Comparison of ENCODE assay signal across 17 cellular contexts in the genomic region with DNA sequence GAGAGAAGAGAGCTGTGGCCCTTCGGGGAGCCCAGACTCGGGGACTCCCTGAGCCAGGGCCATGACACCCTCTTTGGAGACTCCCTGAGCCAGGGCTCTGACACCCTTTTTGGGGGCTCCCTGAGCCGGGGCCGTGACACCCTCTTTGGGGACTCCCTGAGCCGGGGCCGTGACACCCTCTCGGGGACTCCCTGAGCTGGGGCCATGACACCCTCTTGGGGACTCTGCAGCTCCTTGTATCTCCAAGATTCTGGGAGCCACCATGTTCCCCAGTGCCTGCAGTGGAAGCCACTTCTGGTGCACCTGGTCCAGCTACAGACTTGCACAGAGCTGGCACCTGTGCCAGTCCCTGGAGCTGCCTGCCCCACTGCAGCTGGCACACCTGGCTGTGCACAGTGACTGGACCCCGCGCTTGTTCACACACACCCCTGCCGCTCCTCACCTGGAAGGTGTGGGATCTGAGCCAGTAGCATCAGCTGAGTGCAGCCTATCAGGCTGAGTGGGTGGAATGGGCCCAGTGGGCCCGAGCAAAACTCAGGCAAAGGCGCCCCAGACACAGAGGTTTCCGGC. TPM values are rescaled to one million over a fixed set of nuclear protein-coding genes. Genes with fewer than 3 reads are reported as not detected.
DNase-seq lines count a peak whose midpoint lies in the region; ATAC-seq, FAIRE-seq and TF ChIP-seq lines count a peak whose summit lies in the region.
"Had no signal": no experiment of that assay in that cellular context is flagged by ENCODE, and none has a peak within 500 bp of the region (broad histone marks: within the 10 kb centered on the region; RNA-seq: fewer than 3 reads in every experiment).

No MANE protein-coding gene starts in this region.

- no peak overlapping the region for H3K4me3 ChIP-seq in left ventricle myocardium inferior
- H3K4me3 ChIP-seq in HUES6 (ENCODE audit: low read depth, low read length): no peak overlapping the region
- H3K4me3 ChIP-seq in K562: no peak overlapping the region
- H3K4me3 ChIP-seq in small intestine (ENCODE audit: low read depth in 1 of 2, low read length in 2 of 2): no peak overlapping the region
- H3K4me3 ChIP-seq: BLaER1, GM12878, GM23248 had no signal

- no peak overlapping the region for H3K4me3 Mint-ChIP-seq in stimulated activated naive B cell treated with anti-CD40 and anti-IgM and Interleukin-4, amounts not matched to agents 10 μg/mL and 1 μg/mL and 100 μg/mL, for 72 hours
- H3K4me3 Mint-ChIP-seq: HFFc6 had no signal

- peaks cover 20% of the 10 kb centered on the region for H3K79me2 ChIP-seq in K562 (ENCODE audit: control insufficient read depth, insufficient read depth, low read length)

- no peak overlapping the region for H3K4me2 ChIP-seq in K562 (ENCODE audit: insufficient read depth, low read length)
- H3K4me2 ChIP-seq: BLaER1 had no signal

- H3K4me1 ChIP-seq in left ventricle myocardium inferior (peaks cover 24% of the 10 kb centered on the region), HUES6 (ENCODE audit: control insufficient read depth, insufficient read depth, low read length) (no peaks in the 10 kb centered on the region; the same call in 1 of the 2 replicates), K562 (replicated peaks in 1 of 2; ENCODE audit: control insufficient read depth in 2 of 2, insufficient read depth in 2 of 2, low read length in 2 of 2) (peaks cover 15 to 28% of the 10 kb centered on the region in 2 experiments; a peak in 4 of 5 replicates), foreskin keratinocyte (peaks cover 6% of the 10 kb centered on the region), small intestine (ENCODE audit: control insufficient read depth in 2 of 2, insufficient read depth in 1 of 2, low read depth in 1 of 2, low read length in 1 of 2) (peaks cover 0 to 6% of the 10 kb centered on the region in 2 donors)

- no peak for ATAC-seq in left ventricle myocardium superior
- no peak for ATAC-seq in K562
- no peak for ATAC-seq in stimulated activated naive B cell treated with anti-CD40 and anti-IgM and Interleukin-4, amounts not matched to agents 10 μg/mL and 1 μg/mL and 100 μg/mL, for 72 hours (replicated peaks)
- no peak for ATAC-seq in foreskin keratinocyte
- ATAC-seq: GM12878 had no signal

- no peak for TF ChIP-seq RAD21 in K562 (CRISPR knock-in tag; conservative IDR thresholded peaks at IDR 0.05 in 1 of 2, IDR thresholded peaks at IDR 0.05 in 1 of 2)

- FAIRE-seq in K562 (lab: Jason Lieb, UNC): no peak
- FAIRE-seq in small intestine (lab: Jason Lieb, UNC): no peak
- FAIRE-seq: GM12878, HTR-8/SVneo had no signal

- H3K9ac ChIP-seq in HUES6 (ENCODE audit: low read length): peak overlapping the region; percentile 26
- peak overlapping the region in 1 of 2 experiments; percentile 30; a peak in 1 of 4 replicates for H3K9ac ChIP-seq in K562 (ENCODE audit: insufficient read depth in 1 of 2, low read depth in 2 of 2, low read length in 2 of 2)
- H3K9ac ChIP-seq: BLaER1, GM23248 had no signal

- peak overlapping the region; percentile 49; the same call in 1 of the 2 replicates for H2AFZ ChIP-seq in K562 (ENCODE audit: low read depth, low read length)
- H2AFZ ChIP-seq: GM23248 had no signal

- no peak for TF ChIP-seq CTCF in left ventricle myocardium inferior (IDR thresholded peaks at IDR 0.05; ENCODE audit: borderline replicate concordance)
- no peak for TF ChIP-seq CTCF in K562 (IDR thresholded peaks at IDR 0.05 in 2 of 3, conservative IDR thresholded peaks at IDR 0.05 in 1 of 3; ENCODE audit: insufficient read depth in 2 of 3, low read depth in 1 of 3, low read length in 3 of 3)
- TF ChIP-seq CTCF in foreskin keratinocyte (conservative IDR thresholded peaks at IDR 0.05): no peak

- no peak for TF ChIP-seq EP300 in K562 (IDR thresholded peaks at IDR 0.05; ENCODE audit: low read length)

- BruUV-seq in K562 (replicated peaks; lab: Mats Ljungman, UMichigan): no TSS peak

- H4K20me1 ChIP-seq in K562 (replicated peaks; ENCODE audit: control insufficient read depth, insufficient read depth, low read length): no peaks in the 10 kb centered on the region

- in situ Hi-C loops in K562 (cut with MboI): no loop called here

- 53% methylated on average over 13 of the region's 13 CpGs for WGBS in K562 (ENCODE audit: insufficient coverage, low coverage, missing lambda C conversion rate)
- WGBS in small intestine, 3 donors: 51 to 82% (median 61%) methylated on average over 13 of the region's 13 CpGs

- peak overlapping the region; percentile 51 for H3K27ac Mint-ChIP-seq in stimulated activated naive B cell treated with anti-CD40 and anti-IgM and Interleukin-4, amounts not matched to agents 10 μg/mL and 1 μg/mL and 100 μg/mL, for 72 hours
- H3K27ac Mint-ChIP-seq: HFFc6 had no signal

- no peaks in the 10 kb centered on the region for H3K9me3 ChIP-seq in left ventricle myocardium inferior (replicated peaks)
- H3K9me3 ChIP-seq in HUES6 (ENCODE audit: control insufficient read depth, insufficient read depth, low read depth, low read length): no peaks in the 10 kb centered on the region
- H3K9me3 ChIP-seq in K562 (replicated peaks; ENCODE audit: control insufficient read depth, insufficient read depth, low read depth, low read length): no peaks in the 10 kb centered on the region
- H3K9me3 ChIP-seq in small intestine (ENCODE audit: control insufficient read depth, low read depth): no peaks in the 10 kb centered on the region
- H3K9me3 ChIP-seq: BLaER1 had no signal

- H3K36me3 ChIP-seq in left ventricle myocardium inferior (no peaks in the 10 kb centered on the region), HUES6 (ENCODE audit: control insufficient read depth, insufficient read depth, low read length) (no peaks in the 10 kb centered on the region; the same call in 1 of the 2 replicates), K562 (ENCODE audit: control insufficient read depth, insufficient read depth, low read length) (no peaks in the 10 kb centered on the region), small intestine (ENCODE audit: control insufficient read depth in 2 of 2, insufficient read depth in 2 of 2, low read length in 2 of 2) (no peaks in the 10 kb centered on the region)
- H3K36me3 ChIP-seq: BLaER1 had no signal

- H3K4me1 Mint-ChIP-seq in stimulated activated naive B cell treated with anti-CD40 and anti-IgM and Interleukin-4, amounts not matched to agents 10 μg/mL and 1 μg/mL and 100 μg/mL, for 72 hours: peaks cover 7 to 16% of the 10 kb centered on the region in 2 donors

- peaks cover 4 to 5% of the 10 kb centered on the region in 2 donors for H3K36me3 Mint-ChIP-seq in stimulated activated naive B cell treated with anti-CD40 and anti-IgM and Interleukin-4, amounts not matched to agents 10 μg/mL and 1 μg/mL and 100 μg/mL, for 72 hours

- H3K27ac ChIP-seq in left ventricle myocardium inferior (replicated peaks) (no peak overlapping the region), HUES6 (ENCODE audit: low read depth, low read length) (no peak overlapping the region), K562 (ENCODE audit: extremely low read depth, low read depth, low read length) (no peak overlapping the region), foreskin keratinocyte (no peak overlapping the region), small intestine (ENCODE audit: low read depth in 1 of 2, low read length in 1 of 2) (no peak overlapping the region)
- H3K27ac ChIP-seq: BLaER1, GM23248 had no signal

- DNase-seq in left ventricle myocardium superior: peak; percentile 19
- DNase-seq in left ventricle myocardium inferior: no peak
- DNase-seq in K562 (ENCODE audit: extremely low read depth in 1 of 4, low spot score in 3 of 4): no peak
- DNase-seq in stimulated activated naive B cell treated with anti-CD40 and anti-IgM and Interleukin-4, amounts not matched to agents 10 μg/mL and 1 μg/mL and 100 μg/mL, for 72 hours: no peak
- DNase-seq in foreskin keratinocyte: no peak
- DNase-seq in small intestine: no peak
- DNase-seq: 8988T, AML-193, Calu3, DMS 273 treated with DMSO at 0.1 percent for 48 hours, GM23248, HCEC 1CT, HFFc6 had no signal

- H3K9me1 ChIP-seq in K562 (ENCODE audit: control insufficient read depth, insufficient read depth, low read length): no peaks in the 10 kb centered on the region

- H3K27me3 ChIP-seq in left ventricle myocardium inferior (ENCODE audit: low read depth) (peaks cover 34% of the 10 kb centered on the region), HUES6 (ENCODE audit: control insufficient read depth, insufficient read depth, low read length) (peaks cover 19% of the 10 kb centered on the region; the same call in 1 of the 2 replicates), K562 (ENCODE audit: control insufficient read depth in 2 of 2, insufficient read depth in 2 of 2, low read length in 2 of 2) (peaks cover 7 to 28% of the 10 kb centered on the region in 2 experiments; a peak in 4 of 5 replicates), foreskin keratinocyte (peaks cover 38% of the 10 kb centered on the region), small intestine (ENCODE audit: control insufficient read depth in 2 of 2, insufficient read depth in 2 of 2, low read length in 2 of 2) (no peaks in the 10 kb centered on the region)

- intact Hi-C loops in left ventricle myocardium superior (cut with micrococcal nuclease) (no loop called here), left ventricle myocardium inferior (cut with micrococcal nuclease) (no loop called here), K562 (cut with micrococcal nuclease) (no loop called here)

- peaks cover 5 to 18% of the 10 kb centered on the region in 2 donors for H3K27me3 Mint-ChIP-seq in stimulated activated naive B cell treated with anti-CD40 and anti-IgM and Interleukin-4, amounts not matched to agents 10 μg/mL and 1 μg/mL and 100 μg/mL, for 72 hours

- CTCF ChIA-PET in K562 (lab: Yijun Ruan, JAX; ENCODE audit: low intra/inter-chr PET ratio): no interaction called here

- no peak for TF ChIP-seq POLR2A in K562 (conservative IDR thresholded peaks at IDR 0.05)

- POLR2A ChIA-PET in K562 (lab: Yijun Ruan, JAX): interaction anchor here (0.6 to 3.4 kb wide), 12 partner anchors 8 to 536 kb away, joined by 3 to 21 read pairs (median 4); a partner anchor contains a TSS

- H3K9me3 Mint-ChIP-seq in stimulated activated naive B cell treated with anti-CD40 and anti-IgM and Interleukin-4, amounts not matched to agents 10 μg/mL and 1 μg/mL and 100 μg/mL, for 72 hours: no peaks in the 10 kb centered on the region
- H3K9me3 Mint-ChIP-seq: HFFc6 had no signal

RNA-seq across cellular contexts. Expression of a gene that starts 3.8 kb away (rescaled TPM):
- total RNA-seq in left ventricle myocardium superior: 118 TPM
- 104 TPM for total RNA-seq in left ventricle myocardium inferior
- 158 and 318 TPM in 2 replicates for total RNA-seq in K562 (2011; cell fraction: chromatin; rRNA removed; ENCODE audit: low replicate concordance)
- 177 TPM in 2 replicates for total RNA-seq in K562 (2011; cell fraction: nucleolus; rRNA removed)
- total RNA-seq in K562 (2011; cell fraction: nucleoplasm; rRNA removed): 165 and 176 TPM in 2 replicates
- 157 and 175 TPM in 2 replicates for total RNA-seq in K562 (2014; rRNA removed)
- 75.3 and 77.6 TPM in 2 replicates for total RNA-seq in K562 (2014; rRNA removed; fragmentation: Illumina TruSeq; extraction: Trizol)
- 79.3 and 80.4 TPM in 2 replicates for total RNA-seq in K562 (2015; rRNA removed; fragmentation: Illumina TruSeq; extraction: Trizol)
- 185 and 187 TPM in 2 replicates for total RNA-seq in K562 (2021)
- polyA plus RNA-seq in K562 (2011; rRNA removed): 77.5 and 94.6 TPM in 2 replicates
- 108 and 136 TPM in 2 replicates for polyA plus RNA-seq in K562 (2011; cell fraction: cytosol; rRNA removed)
- 118 and 152 TPM in 2 replicates for polyA plus RNA-seq in K562 (2011; cell fraction: nucleus; rRNA removed)
- polyA plus RNA-seq in K562 (2012): 185 and 187 TPM in 2 replicates
- polyA plus RNA-seq in K562 (2014; fragmentation: Illumina TruSeq; extraction: Trizol): 184 and 187 TPM in 2 replicates
- polyA plus RNA-seq in K562 (2014; fragmentation: Nextera tagmentation; extraction: Ambion mirVana): 10 to 100 TPM; 70.8 to 90.8 TPM
- polyA plus RNA-seq in K562 (2014; rRNA removed): 201 and 217 TPM in 2 replicates
- polyA minus RNA-seq in K562 (2011; rRNA and poly(A)+ RNA removed): 79.6 and 115 TPM in 2 replicates
- polyA minus RNA-seq in K562 (2011; cell fraction: cytosol; rRNA and poly(A)+ RNA removed): 73.7 and 101 TPM in 2 replicates
- polyA minus RNA-seq in K562 (2011; cell fraction: nucleus; rRNA and poly(A)+ RNA removed): 42.8 and 44.6 TPM in 2 replicates
- 106 and 121 TPM in 2 replicates for total RNA-seq in foreskin keratinocyte
- 167 and 179 TPM in 2 replicates for polyA plus RNA-seq in foreskin keratinocyte
- 100 to 1,000 TPM; 115 to 140 (median 133) TPM for polyA plus RNA-seq in small intestine

RNA-seq across cellular contexts. Expression of a gene that starts 21.5 kb away (rescaled TPM):
- total RNA-seq in left ventricle myocardium superior (3.6 TPM), left ventricle myocardium inferior (3.6 TPM), K562 (2014; rRNA removed) (2.2 and 3.1 TPM in 2 replicates), K562 (2014; rRNA removed; fragmentation: Illumina TruSeq; extraction: Trizol) (0.29 TPM in 1 of 2 replicates, not detected in the other), K562 (2015; rRNA removed; fragmentation: Illumina TruSeq; extraction: Trizol) (2.9 and 3.8 TPM in 2 replicates), K562 (2021) (6.3 and 7.7 TPM in 2 replicates), foreskin keratinocyte (7.1 and 7.2 TPM in 2 replicates)
- total RNA-seq in K562 (2011; cell fraction: chromatin; rRNA removed; ENCODE audit: low replicate concordance): 0.83 and 3.0 TPM in 2 replicates
- total RNA-seq in K562 (2011; cell fraction: nucleolus; rRNA removed): 3.7 and 4.7 TPM in 2 replicates
- total RNA-seq in K562 (2011; cell fraction: nucleoplasm; rRNA removed): 2.1 and 4.0 TPM in 2 replicates
- polyA plus RNA-seq in K562 (2011; rRNA removed) (1.4 and 2.3 TPM in 2 replicates), K562 (2014; fragmentation: Illumina TruSeq; extraction: Trizol) (1.6 and 4.4 TPM in 2 replicates), K562 (2014; fragmentation: Nextera tagmentation; extraction: Ambion mirVana) (under 1 TPM; 0.08 to 0.11 TPM), K562 (2014; rRNA removed) (3.2 and 5.5 TPM in 2 replicates), foreskin keratinocyte (10.7 and 11.2 TPM in 2 replicates), small intestine (1 to 10 TPM in 2 of 3 donors, under 1 TPM in 1; 0.54 to 2.9 (median 2.2) TPM)
- polyA plus RNA-seq in K562 (2011; cell fraction: cytosol; rRNA removed): 4.3 and 18.6 TPM in 2 replicates
- 2.5 and 5.4 TPM in 2 replicates for polyA plus RNA-seq in K562 (2011; cell fraction: nucleus; rRNA removed)
- polyA plus RNA-seq in K562 (2012): 6.7 and 7.8 TPM in 2 replicates
- 0.45 and 1.0 TPM in 2 replicates for polyA minus RNA-seq in K562 (2011; rRNA and poly(A)+ RNA removed)
- polyA minus RNA-seq in K562 (2011; cell fraction: cytosol; rRNA and poly(A)+ RNA removed): 7.0 and 9.5 TPM in 2 replicates
- 2.7 and 3.0 TPM in 2 replicates for polyA minus RNA-seq in K562 (2011; cell fraction: nucleus; rRNA and poly(A)+ RNA removed)

RNA-seq across cellular contexts. Expression of a gene that starts 36.8 kb away (rescaled TPM):
- total RNA-seq in left ventricle myocardium superior (131 TPM), left ventricle myocardium inferior (129 TPM), K562 (2014; rRNA removed) (13.1 and 18.6 TPM in 2 replicates), K562 (2014; rRNA removed; fragmentation: Illumina TruSeq; extraction: Trizol) (0.48 and 0.62 TPM in 2 replicates), K562 (2015; rRNA removed; fragmentation: Illumina TruSeq; extraction: Trizol) (3.1 and 4.9 TPM in 2 replicates), K562 (2021) (17.0 and 17.2 TPM in 2 replicates), foreskin keratinocyte (51.8 and 57.3 TPM in 2 replicates)
- 59.7 and 195 TPM in 2 replicates for total RNA-seq in K562 (2011; cell fraction: chromatin; rRNA removed; ENCODE audit: low replicate concordance)
- 141 and 146 TPM in 2 replicates for total RNA-seq in K562 (2011; cell fraction: nucleolus; rRNA removed)
- total RNA-seq in K562 (2011; cell fraction: nucleoplasm; rRNA removed): 57.8 and 65.2 TPM in 2 replicates
- polyA plus RNA-seq in K562 (2011; rRNA removed) (6.6 and 10.1 TPM in 2 replicates), K562 (2014; fragmentation: Illumina TruSeq; extraction: Trizol) (0.80 and 1.4 TPM in 2 replicates), K562 (2014; fragmentation: Nextera tagmentation; extraction: Ambion mirVana) (under 1 TPM in 1 of 2 experiments, not detected in 1; 0.04 TPM), K562 (2014; rRNA removed) (12.0 and 16.8 TPM in 2 replicates), foreskin keratinocyte (54.3 and 70.1 TPM in 2 replicates), small intestine (100 to 1,000 TPM in 2 of 3 donors, 10 to 100 TPM in 1; 53.3 to 213 (median 178) TPM)
- polyA plus RNA-seq in K562 (2011; cell fraction: cytosol; rRNA removed): 9.9 and 25.0 TPM in 2 replicates
- 105 and 181 TPM in 2 replicates for polyA plus RNA-seq in K562 (2011; cell fraction: nucleus; rRNA removed)
- polyA plus RNA-seq in K562 (2012): 16.8 and 55.2 TPM in 2 replicates
- polyA minus RNA-seq in K562 (2011; rRNA and poly(A)+ RNA removed): 4.4 and 5.2 TPM in 2 replicates
- polyA minus RNA-seq in K562 (2011; cell fraction: cytosol; rRNA and poly(A)+ RNA removed): 7.8 and 14.8 TPM in 2 replicates
- 40.3 and 45.4 TPM in 2 replicates for polyA minus RNA-seq in K562 (2011; cell fraction: nucleus; rRNA and poly(A)+ RNA removed)

RNA-seq across cellular contexts. Expression of a gene that starts 38.0 kb away (rescaled TPM):
- total RNA-seq in left ventricle myocardium superior: 8.9 TPM
- 7.2 TPM for total RNA-seq in left ventricle myocardium inferior
- total RNA-seq in K562 (2011; cell fraction: chromatin; rRNA removed; ENCODE audit: low replicate concordance): 1.2 and 8.3 TPM in 2 replicates
- total RNA-seq in K562 (2011; cell fraction: nucleolus; rRNA removed): 5.3 and 6.0 TPM in 2 replicates
- 2.6 and 6.0 TPM in 2 replicates for total RNA-seq in K562 (2011; cell fraction: nucleoplasm; rRNA removed)
- 0.78 TPM in 1 of 2 replicates, not detected in the other for total RNA-seq in K562 (2014; rRNA removed)
- total RNA-seq in K562 (2014; rRNA removed; fragmentation: Illumina TruSeq; extraction: Trizol): not detected in 2 replicates
- 0.38 and 0.43 TPM in 2 replicates for total RNA-seq in K562 (2015; rRNA removed; fragmentation: Illumina TruSeq; extraction: Trizol)
- total RNA-seq in K562 (2021): 1.3 and 2.0 TPM in 2 replicates
- polyA plus RNA-seq in K562 (2011; rRNA removed): 0.24 TPM in 2 replicates
- 0.46 TPM in 1 of 2 replicates, not detected in the other for polyA plus RNA-seq in K562 (2011; cell fraction: cytosol; rRNA removed)
- polyA plus RNA-seq in K562 (2011; cell fraction: nucleus; rRNA removed): 3.5 and 8.1 TPM in 2 replicates
- 1.1 and 3.2 TPM in 2 replicates for polyA plus RNA-seq in K562 (2012)
- polyA plus RNA-seq in K562 (2014; fragmentation: Illumina TruSeq; extraction: Trizol): not detected in 2 replicates
- polyA plus RNA-seq in K562 (2014; fragmentation: Nextera tagmentation; extraction: Ambion mirVana): not detected
- 0.28 and 0.94 TPM in 2 replicates for polyA plus RNA-seq in K562 (2014; rRNA removed)
- not detected in 2 replicates for polyA minus RNA-seq in K562 (2011; rRNA and poly(A)+ RNA removed)
- not detected in 2 replicates for polyA minus RNA-seq in K562 (2011; cell fraction: cytosol; rRNA and poly(A)+ RNA removed)
- polyA minus RNA-seq in K562 (2011; cell fraction: nucleus; rRNA and poly(A)+ RNA removed): 0.56 and 0.67 TPM in 2 replicates
- 0.28 and 0.37 TPM in 2 replicates for total RNA-seq in foreskin keratinocyte
- 0.79 TPM in 2 replicates for polyA plus RNA-seq in foreskin keratinocyte
- 1 to 10 TPM in 2 of 3 donors, not detected in 1; 1.6 to 3.7 TPM for polyA plus RNA-seq in small intestine
- polyA plus RNA-seq: GM12878 had no signal

RNA-seq across cellular contexts. Expression of a gene that starts 53.5 kb away (rescaled TPM):
- total RNA-seq in left ventricle myocardium superior (47.9 TPM), left ventricle myocardium inferior (93.8 TPM), K562 (2014; rRNA removed) (0.65 and 1.2 TPM in 2 replicates), K562 (2014; rRNA removed; fragmentation: Illumina TruSeq; extraction: Trizol) (not detected in 2 replicates), K562 (2015; rRNA removed; fragmentation: Illumina TruSeq; extraction: Trizol) (not detected in 2 replicates), K562 (2021) (0.38 and 1.3 TPM in 2 replicates), foreskin keratinocyte (1.2 TPM in 1 of 2 replicates, not detected in the other)
- 1.7 and 4.4 TPM in 2 replicates for total RNA-seq in K562 (2011; cell fraction: chromatin; rRNA removed; ENCODE audit: low replicate concordance)
- total RNA-seq in K562 (2011; cell fraction: nucleolus; rRNA removed): 4.9 and 5.5 TPM in 2 replicates
- 1.3 and 2.1 TPM in 2 replicates for total RNA-seq in K562 (2011; cell fraction: nucleoplasm; rRNA removed)
- polyA plus RNA-seq in K562 (2011; rRNA removed) (0.30 and 0.45 TPM in 2 replicates), K562 (2014; fragmentation: Illumina TruSeq; extraction: Trizol) (not detected in 2 replicates), K562 (2014; fragmentation: Nextera tagmentation; extraction: Ambion mirVana) (not detected), K562 (2014; rRNA removed) (0.28 and 0.80 TPM in 2 replicates), foreskin keratinocyte (0.86 and 1.3 TPM in 2 replicates), small intestine (10 to 100 TPM in 1 of 3 donors, 1 to 10 TPM in 2; 1.2 to 16.5 (median 1.6) TPM)
- polyA plus RNA-seq in K562 (2011; cell fraction: cytosol; rRNA removed): 0.27 and 1.3 TPM in 2 replicates
- polyA plus RNA-seq in K562 (2011; cell fraction: nucleus; rRNA removed): 2.7 and 9.6 TPM in 2 replicates
- 0.83 and 2.5 TPM in 2 replicates for polyA plus RNA-seq in K562 (2012)
- not detected in 2 replicates for polyA minus RNA-seq in K562 (2011; rRNA and poly(A)+ RNA removed)
- polyA minus RNA-seq in K562 (2011; cell fraction: cytosol; rRNA and poly(A)+ RNA removed): not detected in 2 replicates
- polyA minus RNA-seq in K562 (2011; cell fraction: nucleus; rRNA and poly(A)+ RNA removed): 0.44 and 2.0 TPM in 2 replicates
- total RNA-seq: GM23248 had no signal
